8 cellular contexts compared by ENCODE assay signal in genomic region chr11:109946322-109946846, GRCh38.
DNase-seq lines count a peak whose midpoint lies in the region; ATAC-seq and TF ChIP-seq lines count a peak whose summit lies in the region.

No MANE protein-coding gene starts in this region.

- H3K27ac ChIP-seq in HL-60 (replicated peaks) (no peak overlapping the region), esophagus squamous epithelium (peak overlapping the region; percentile 48 to 72 (median 54))

- H3K4me1 ChIP-seq in esophagus squamous epithelium, result peaks cover 0 to 11% (median 3%) of the 10 kb centered on the region in 3 donors

- intact Hi-C loops in esophagus squamous epithelium (cut with DNase I), result loop anchor here (5.0 kb wide), 2 partner anchors 141 to 431 kb away; no protein-coding TSS in a partner anchor

- ATAC-seq in GM21367 (IDR thresholded peaks at IDR 0.05; ENCODE audit: unreplicated experiment), result peak; percentile 91
- peak; percentile 98 for ATAC-seq in activated CD8-positive, alpha-beta memory T cell treated with anti-CD3 and anti-CD28 coated beads, Interleukin-2, amount 10 ng/mL, durations not matched to agents 7 days and 5 days
- peak; percentile 89 for ATAC-seq in stimulated activated naive CD8-positive, alpha-beta T cell treated with anti-CD3 and anti-CD28 coated beads, Interleukin-15, Interleukin-2, amounts not matched to agents 100 U/mL and 50 U/mL, for 24 hours

- H3K27me3 Mint-ChIP-seq in activated CD8-positive, alpha-beta memory T cell treated with anti-CD3 and anti-CD28 coated beads, Interleukin-2, amount 10 ng/mL, durations not matched to agents 7 days and 5 days, result peaks cover 30% of the 10 kb centered on the region

- H3K9me3 ChIP-seq in esophagus squamous epithelium, result no peaks in the 10 kb centered on the region

- H3K36me3 ChIP-seq in esophagus squamous epithelium, result no peaks in the 10 kb centered on the region

- no peaks in the 10 kb centered on the region for H3K27me3 ChIP-seq in HL-60 (ENCODE audit: insufficient read depth, poor library complexity, severe bottlenecking)
- no peaks in the 10 kb centered on the region for H3K27me3 ChIP-seq in esophagus squamous epithelium

- CTCF ChIA-PET in activated CD8-positive, alpha-beta memory T cell treated with anti-CD3 and anti-CD28 coated beads, Interleukin-2, amount 10 ng/mL, durations not matched to agents 7 days and 5 days (lab: Charles Lee), result interaction anchor here (0.6 to 1.8 kb wide), 4 partner anchors 15 to 153 kb away, joined by 3 to 6 read pairs (median 4); partner anchors contain the start of gene ZC3H12C

- peaks cover 10% of the 10 kb centered on the region for H3K4me1 Mint-ChIP-seq in activated CD8-positive, alpha-beta memory T cell treated with anti-CD3 and anti-CD28 coated beads, Interleukin-2, amount 10 ng/mL, durations not matched to agents 7 days and 5 days

- TF ChIP-seq POLR2A in esophagus squamous epithelium (IDR thresholded peaks at IDR 0.05), result peak in 1 of 4 donors; percentile 12

- H3K9me3 Mint-ChIP-seq in activated CD8-positive, alpha-beta memory T cell treated with anti-CD3 and anti-CD28 coated beads, Interleukin-2, amount 10 ng/mL, durations not matched to agents 7 days and 5 days (ENCODE audit: low read depth), result no peaks in the 10 kb centered on the region

- H3K36me3 Mint-ChIP-seq in activated CD8-positive, alpha-beta memory T cell treated with anti-CD3 and anti-CD28 coated beads, Interleukin-2, amount 10 ng/mL, durations not matched to agents 7 days and 5 days, result no peaks in the 10 kb centered on the region

- peak overlapping the region; percentile 13 for H3K27ac Mint-ChIP-seq in activated CD8-positive, alpha-beta memory T cell treated with anti-CD3 and anti-CD28 coated beads, Interleukin-2, amount 10 ng/mL, durations not matched to agents 7 days and 5 days

- H3K4me3 ChIP-seq in HL-60 (replicated peaks; ENCODE audit: insufficient read depth, low read length) (no peak overlapping the region), esophagus squamous epithelium (peak overlapping the region in 3 of 4 donors; percentile 6 to 54 (median 12))

- WGBS in esophagus squamous epithelium, 2 donors, result 11 to 12% methylated on average over 8 of the region's 8 CpGs

- DNase-seq in DMS 273 treated with DMSO at 0.1 percent for 48 hours (lab: John Stamatoyannopoulos, UW), result peak; percentile 37
- peak; percentile 61 to 80 for DNase-seq in HL-60 (ENCODE audit: low read depth in 1 of 2, low spot score in 1 of 2)
- DNase-seq in NCI-H82 (lab: John Stamatoyannopoulos, UW), result peak; percentile 75
- peak; percentile 83 for DNase-seq in activated CD8-positive, alpha-beta memory T cell treated with anti-CD3 and anti-CD28 coated beads, Interleukin-2, amount 10 ng/mL, durations not matched to agents 7 days and 5 days
- DNase-seq in esophagus squamous epithelium (lab: John Stamatoyannopoulos, UW), result peak; percentile 14
- DNase-seq in myocyte (ENCODE audit: low read depth), result peak; percentile 93
- DNase-seq in stimulated activated naive CD8-positive, alpha-beta T cell treated with anti-CD3 and anti-CD28 coated beads, Interleukin-15, Interleukin-2, amounts not matched to agents 100 U/mL and 50 U/mL, for 24 hours, result peak; percentile 70

- TF ChIP-seq CTCF in HL-60 (IDR thresholded peaks at IDR 0.05; ENCODE audit: insufficient read depth, low read length), result peak; percentile 85
- TF ChIP-seq CTCF in esophagus squamous epithelium (IDR thresholded peaks at IDR 0.05), result peak; percentile 73 to 95 (median 88)

- H3K4me3 Mint-ChIP-seq in activated CD8-positive, alpha-beta memory T cell treated with anti-CD3 and anti-CD28 coated beads, Interleukin-2, amount 10 ng/mL, durations not matched to agents 7 days and 5 days, result peak overlapping the region; percentile 29

Comparison
In these comparisons a context has a peak if more than half of its experiments do, and no peak if none do; other contexts are left out.
1. DNase-seq: peak in every context shown above with its lines; median percentile 93 in myocyte; 83 in activated CD8-positive, alpha-beta memory T cell treated with anti-CD3 and anti-CD28 coated beads, Interleukin-2, amount 10 ng/mL, durations not matched to agents 7 days and 5 days; 75 in NCI-H82; 70 in HL-60; 70 in stimulated activated naive CD8-positive, alpha-beta T cell treated with anti-CD3 and anti-CD28 coated beads, Interleukin-15, Interleukin-2, amounts not matched to agents 100 U/mL and 50 U/mL, for 24 hours; 37 in DMS 273 treated with DMSO at 0.1 percent for 48 hours; 14 in esophagus squamous epithelium.